In the genomic region with DNA sequence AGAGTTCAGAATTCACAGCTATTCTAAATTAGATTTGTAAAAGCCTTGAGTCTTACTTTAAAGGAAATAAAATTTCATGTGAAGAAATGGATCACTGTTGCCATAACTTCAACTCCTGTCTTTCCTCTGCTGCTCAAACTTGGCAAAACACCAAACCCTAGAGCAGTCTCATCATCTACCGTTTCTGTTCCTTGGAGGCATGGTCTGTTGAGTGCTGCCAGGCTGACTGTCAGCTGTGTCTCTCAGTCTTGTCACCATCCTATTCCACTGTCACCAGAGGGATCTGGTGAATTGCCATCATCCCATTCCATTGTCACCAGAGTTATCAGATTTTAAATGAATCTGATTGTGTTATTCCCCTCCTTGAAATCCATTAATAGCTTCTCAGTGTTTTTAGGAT, we compare ENCODE assay signal across 13 cellular contexts. TPM values are rescaled to one million over a fixed set of nuclear protein-coding genes. Genes with fewer than 3 reads are reported as not detected.
A peak's percentile ranks its signal among the peaks of the same experiment; 100 is the strongest.
DNase-seq lines count a peak whose midpoint lies in the region; ATAC-seq and TF ChIP-seq lines count a peak whose summit lies in the region.
"Had no signal": no experiment of that assay in that cellular context is flagged by ENCODE, and none has a peak within 500 bp of the region (broad histone marks: within the 10 kb centered on the region; RNA-seq: fewer than 3 reads in every experiment).

No MANE protein-coding gene starts in this region.

- peak; percentile 34 for ATAC-seq in CD4-positive, alpha-beta T cell (ENCODE audit: poor library complexity)
- ATAC-seq in GM21423 (IDR thresholded peaks at IDR 0.05; ENCODE audit: unreplicated experiment) = no peak
- ATAC-seq: gastroesophageal sphincter, PC-3 had no signal

- peaks cover 33% of the 10 kb centered on the region for H3K36me3 Mint-ChIP-seq in CD4-positive, alpha-beta T cell (ENCODE audit: low read depth)
- peaks cover 18% of the 10 kb centered on the region for H3K36me3 Mint-ChIP-seq in mesothelial cell of epicardium

- H3K4me1 ChIP-seq in uterus = no peaks in the 10 kb centered on the region

- H3K27ac ChIP-seq in CD4-positive, alpha-beta T cell (ENCODE audit: low read depth, low read length) = no peak overlapping the region
- H3K27ac ChIP-seq in uterus (no peak overlapping the region), coronary artery (no peak overlapping the region)
- H3K27ac ChIP-seq: gastroesophageal sphincter had no signal

- POLR2A ChIA-PET in CD4-positive, alpha-beta T cell (lab: Charles Lee) = interaction anchor here (1.1 to 2.8 kb wide), 4 partner anchors 15 to 55 kb away, joined by 3 to 13 read pairs (median 5); a partner anchor contains a TSS

- H3K27me3 Mint-ChIP-seq in CD4-positive, alpha-beta T cell = no peaks in the 10 kb centered on the region
- H3K27me3 Mint-ChIP-seq in mesothelial cell of epicardium (ENCODE audit: low read depth) = no peaks in the 10 kb centered on the region

- H3K4me3 Mint-ChIP-seq in CD4-positive, alpha-beta T cell = no peak overlapping the region
- no peak overlapping the region for H3K4me3 Mint-ChIP-seq in mesothelial cell of epicardium

- H3K4me3 ChIP-seq in uterus (no peak overlapping the region), coronary artery (no peak overlapping the region)
- H3K4me3 ChIP-seq: gastroesophageal sphincter had no signal

- H3K9me3 ChIP-seq in CD4-positive, alpha-beta T cell (ENCODE audit: control insufficient read depth, low read length) = no peaks in the 10 kb centered on the region
- H3K9me3 ChIP-seq in uterus = no peaks in the 10 kb centered on the region
- H3K9me3 ChIP-seq: gastroesophageal sphincter had no signal

- no peaks in the 10 kb centered on the region for H3K36me3 ChIP-seq in uterus

- peak overlapping the region; percentile 60 for H3K27ac Mint-ChIP-seq in CD4-positive, alpha-beta T cell
- H3K27ac Mint-ChIP-seq in mesothelial cell of epicardium = peak overlapping the region; percentile 75

- TF ChIP-seq CTCF in CD4-positive, alpha-beta T cell (IDR thresholded peaks at IDR 0.05) = no peak
- no peak for TF ChIP-seq CTCF in mesothelial cell of epicardium (IDR thresholded peaks at IDR 0.05; ENCODE audit: unreplicated experiment)
- no peak for TF ChIP-seq CTCF in uterus (IDR thresholded peaks at IDR 0.05)
- no peak for TF ChIP-seq CTCF in coronary artery (IDR thresholded peaks at IDR 0.05)

- CTCF ChIA-PET in CD4-positive, alpha-beta T cell (lab: Charles Lee) = interaction anchor here (1.1 kb wide), 1 partner anchor 90 kb away, joined by 3 read pairs; no protein-coding TSS in a partner anchor

- TF ChIP-seq POLR2A in uterus (IDR thresholded peaks at IDR 0.05) = no peak

- intact Hi-C loops in CD4-positive, alpha-beta T cell (cut with DNase I, micrococcal nuclease) = loop anchor here (5.0 to 10.0 kb wide), 3 partner anchors 34 to 51 kb away; a partner anchor contains a TSS
- intact Hi-C loops in uterus (cut with DNase I; ENCODE audit: low total_unique reads) = no loop called here

- H3K9me3 Mint-ChIP-seq in CD4-positive, alpha-beta T cell = no peaks in the 10 kb centered on the region
- H3K9me3 Mint-ChIP-seq in mesothelial cell of epicardium = peaks cover 8% of the 10 kb centered on the region

- no peaks in the 10 kb centered on the region for H3K27me3 ChIP-seq in CD4-positive, alpha-beta T cell (ENCODE audit: control insufficient read depth, insufficient read depth, low read length)
- H3K27me3 ChIP-seq in uterus = no peaks in the 10 kb centered on the region
- H3K27me3 ChIP-seq: gastroesophageal sphincter had no signal

- peaks cover 83% of the 10 kb centered on the region for H3K4me1 Mint-ChIP-seq in CD4-positive, alpha-beta T cell (ENCODE audit: low read depth)
- H3K4me1 Mint-ChIP-seq in mesothelial cell of epicardium = peaks cover 22% of the 10 kb centered on the region

- DNase-seq in CD4-positive, alpha-beta T cell = no peak
- DNase-seq in GM04504 (ENCODE audit: low read depth) = peak; percentile 16
- peak; percentile 32 for DNase-seq in amniotic epithelial cell (ENCODE audit: low read depth)
- DNase-seq in mesothelial cell of epicardium (ENCODE audit: low spot score in 2 of 2, unreplicated experiment in 2 of 2) = no peak
- no peak for DNase-seq in uterus
- no peak for DNase-seq in NCI-H774 (lab: John Stamatoyannopoulos, UW)
- no peak for DNase-seq in coronary artery (ENCODE audit: low spot score)
- DNase-seq: DMS79 treated with DMSO at 0.1 percent for 48 hours; NCI-H1694 treated with DMSO at 0.1 percent for 48 hours; PC-3; stimulated activated naive CD4-positive, alpha-beta T cell had no signal

RNA-seq across cellular contexts. Expression of a gene that starts 55.6 kb away (rescaled TPM):
- total RNA-seq in CD4-positive, alpha-beta T cell = 10 to 100 TPM; 53.7 to 54.9 TPM
- total RNA-seq in mesothelial cell of epicardium (51.0 to 52.9 TPM (median 52.5 TPM) in 3 replicates), uterus (10 to 100 TPM; 27.9 to 38.2 (median 29.4) TPM)

Comparison
In these comparisons a context has a peak if more than half of its experiments do, and no peak if none do; other contexts are left out.
1. DNase-seq: peak in GM04504 (single experiment) and amniotic epithelial cell (single experiment); none in CD4-positive, alpha-beta T cell (0 of 10), mesothelial cell of epicardium (0 of 2), uterus (0 of 2), NCI-H774 (single experiment) and coronary artery (single experiment).